Comparison of ENCODE assay signal across 20 cellular contexts in genomic region chr1:4058706-4059105, GRCh38.
DNase-seq lines count a peak whose midpoint lies in the region; ATAC-seq and TF ChIP-seq lines count a peak whose summit lies in the region.
"Had no signal": no experiment of that assay in that cellular context is flagged by ENCODE, and none has a peak within 500 bp of the region (broad histone marks: within the 10 kb centered on the region; RNA-seq: fewer than 3 reads in every experiment).

No MANE protein-coding gene starts in this region.

- H3K9ac ChIP-seq in Karpas-422 (ENCODE audit: low read length) (peak overlapping the region; percentile 39; the same call in 1 of the 2 replicates), neuronal stem cell (ENCODE audit: low read depth, low read length, poor library complexity) (no peak overlapping the region)

- H3K27ac Mint-ChIP-seq in activated T-helper 1 cell treated with anti-CD3 and anti-CD28 coated beads, Interleukin-12 subunit alpha, Interleukin-12 subunit beta, Interleukin-2, Interleukin-4 antibody, amounts not matched to agents 30 ng/mL and 10 ng/mL and 1 ng/mL, durations not matched to agents 14 hours and 24 hours and 36 hours = no peak overlapping the region
- H3K27ac Mint-ChIP-seq: CD4-positive, CD25-positive, alpha-beta regulatory T cell had no signal

- no peaks in the 10 kb centered on the region for H3K27me3 Mint-ChIP-seq in activated T-helper 1 cell treated with anti-CD3 and anti-CD28 coated beads, Interleukin-12 subunit alpha, Interleukin-12 subunit beta, Interleukin-2, Interleukin-4 antibody, amounts not matched to agents 30 ng/mL and 10 ng/mL and 1 ng/mL, durations not matched to agents 14 hours and 24 hours and 36 hours (ENCODE audit: insufficient read depth)
- H3K27me3 Mint-ChIP-seq: CD4-positive, CD25-positive, alpha-beta regulatory T cell had no signal

- no peak overlapping the region for H2BK12ac ChIP-seq in neuronal stem cell (ENCODE audit: low read length)

- no peak overlapping the region for H3K23ac ChIP-seq in neuronal stem cell (ENCODE audit: low read depth, low read length, poor library complexity)

- no peak overlapping the region for H4K8ac ChIP-seq in neuronal stem cell (ENCODE audit: low read depth, low read length)

- H3K4me3 Mint-ChIP-seq in activated T-helper 1 cell treated with anti-CD3 and anti-CD28 coated beads, Interleukin-12 subunit alpha, Interleukin-12 subunit beta, Interleukin-2, Interleukin-4 antibody, amounts not matched to agents 30 ng/mL and 10 ng/mL and 1 ng/mL, durations not matched to agents 14 hours and 24 hours and 36 hours = no peak overlapping the region
- H3K4me3 Mint-ChIP-seq: CD4-positive, CD25-positive, alpha-beta regulatory T cell; CD8-positive, alpha-beta memory T cell; H9 had no signal

- peak overlapping the region; percentile 46 for H2AK5ac ChIP-seq in neuronal stem cell (ENCODE audit: low read depth, low read length)

- DNase-seq in Karpas-422 (no peak), OCI-LY7 (ENCODE audit: low spot score) (no peak), neuronal stem cell (ENCODE audit: low spot score) (no peak), NCI-H226 (no peak), 8988T (no peak)
- DNase-seq in activated T-helper 1 cell treated with anti-CD3 and anti-CD28 coated beads, Interleukin-12 subunit alpha, Interleukin-12 subunit beta, Interleukin-2, Interleukin-4 antibody, amounts not matched to agents 30 ng/mL and 10 ng/mL and 1 ng/mL, durations not matched to agents 14 hours and 24 hours and 36 hours (ENCODE audit: low spot score) = no peak
- DNase-seq: AML-193; C1 segment of cervical spinal cord; CD4-positive, CD25-positive, alpha-beta regulatory T cell; CD8-positive, alpha-beta memory T cell; COR-L47; DMS 273 treated with DMSO at 0.1 percent for 48 hours; DMS53; DND-41; H9; KBM-7 had no signal

- H3K9me3 ChIP-seq in DOHH2 (ENCODE audit: control insufficient read depth, insufficient read depth, low read length) (no peaks in the 10 kb centered on the region), Karpas-422 (ENCODE audit: low read length) (no peaks in the 10 kb centered on the region), OCI-LY7 (ENCODE audit: low read length) (no peaks in the 10 kb centered on the region), neuronal stem cell (replicated peaks in 1 of 2; ENCODE audit: control insufficient read depth in 2 of 2, insufficient read depth in 1 of 2, low read depth in 1 of 2, low read length in 2 of 2) (no peaks in the 10 kb centered on the region)
- H3K9me3 ChIP-seq: A549 had no signal

- H3K27me3 ChIP-seq in DOHH2 (ENCODE audit: control insufficient read depth, low read length) (no peaks in the 10 kb centered on the region), Karpas-422 (ENCODE audit: low read length) (no peaks in the 10 kb centered on the region), neuronal stem cell (ENCODE audit: control insufficient read depth in 3 of 3, insufficient read depth in 3 of 3, low read depth in 1 of 3, low read length in 3 of 3) (no peaks in the 10 kb centered on the region)

- H3K14ac ChIP-seq in neuronal stem cell (ENCODE audit: low read length) = no peak overlapping the region

- H3K18ac ChIP-seq in neuronal stem cell (ENCODE audit: low read length) = no peak overlapping the region

- no peaks in the 10 kb centered on the region for H3K36me3 Mint-ChIP-seq in activated T-helper 1 cell treated with anti-CD3 and anti-CD28 coated beads, Interleukin-12 subunit alpha, Interleukin-12 subunit beta, Interleukin-2, Interleukin-4 antibody, amounts not matched to agents 30 ng/mL and 10 ng/mL and 1 ng/mL, durations not matched to agents 14 hours and 24 hours and 36 hours (ENCODE audit: low read depth)
- H3K36me3 Mint-ChIP-seq: CD4-positive, CD25-positive, alpha-beta regulatory T cell; CD8-positive, alpha-beta memory T cell had no signal

- H2BK120ac ChIP-seq in neuronal stem cell (ENCODE audit: low read depth, low read length) = no peak overlapping the region

- no peak overlapping the region; the same call in 1 of the 2 replicates for H2AFZ ChIP-seq in Karpas-422 (ENCODE audit: low read length)
- peak overlapping the region; percentile 53; the same call in 1 of the 2 replicates for H2AFZ ChIP-seq in OCI-LY7 (ENCODE audit: low read length)
- H2AFZ ChIP-seq in neuronal stem cell (ENCODE audit: low read length) = no peak overlapping the region

- no peak overlapping the region for H3K4ac ChIP-seq in neuronal stem cell (ENCODE audit: low read length)

- CTCF ChIA-PET in OCI-LY7 (lab: Charles Lee; ENCODE audit: unreplicated experiment) = no interaction called here

- no peaks in the 10 kb centered on the region for H4K20me1 ChIP-seq in DOHH2 (ENCODE audit: control insufficient read depth, insufficient read depth, low read depth, low read length)
- no peaks in the 10 kb centered on the region for H4K20me1 ChIP-seq in Karpas-422 (ENCODE audit: insufficient read depth, low read depth, low read length)
- H4K20me1 ChIP-seq in OCI-LY7 (ENCODE audit: insufficient read depth, low read length) = no peaks in the 10 kb centered on the region

- no peaks in the 10 kb centered on the region for H3K9me3 Mint-ChIP-seq in activated T-helper 1 cell treated with anti-CD3 and anti-CD28 coated beads, Interleukin-12 subunit alpha, Interleukin-12 subunit beta, Interleukin-2, Interleukin-4 antibody, amounts not matched to agents 30 ng/mL and 10 ng/mL and 1 ng/mL, durations not matched to agents 14 hours and 24 hours and 36 hours
- H3K9me3 Mint-ChIP-seq: CD8-positive, alpha-beta memory T cell; H9 had no signal

- H3K27ac ChIP-seq in DOHH2 (ENCODE audit: low read depth, low read length) (peak overlapping the region; percentile 12; the same call in 1 of the 2 replicates), Karpas-422 (ENCODE audit: low read length) (no peak overlapping the region), OCI-LY7 (ENCODE audit: low read depth, low read length, poor library complexity, severe bottlenecking) (no peak overlapping the region), neuronal stem cell (replicated peaks; ENCODE audit: low read length) (no peak overlapping the region)
- H3K27ac ChIP-seq: A549, HL-60 had no signal

- POLR2A ChIA-PET in OCI-LY7 (lab: Charles Lee) = no interaction called here

- H3K4me3 ChIP-seq in DOHH2 (ENCODE audit: low read length) = peak overlapping the region; percentile 38
- H3K4me3 ChIP-seq in Karpas-422 (ENCODE audit: low read length) = no peak overlapping the region
- H3K4me3 ChIP-seq in OCI-LY7 (ENCODE audit: low read depth, low read length, poor library complexity, severe bottlenecking) = no peak overlapping the region
- no peak overlapping the region for H3K4me3 ChIP-seq in neuronal stem cell (ENCODE audit: low read length in 2 of 2)
- H3K4me3 ChIP-seq: A549 had no signal

- H3K4me1 ChIP-seq in DOHH2 (ENCODE audit: control insufficient read depth, low read length) (peaks cover 50% of the 10 kb centered on the region), Karpas-422 (ENCODE audit: low read length) (peaks cover 19% of the 10 kb centered on the region), OCI-LY7 (ENCODE audit: insufficient read depth, low read length, poor library complexity, severe bottlenecking) (peaks cover 19% of the 10 kb centered on the region), neuronal stem cell (ENCODE audit: control insufficient read depth in 2 of 2, insufficient read depth in 1 of 2, low read depth in 1 of 2, low read length in 2 of 2) (peaks cover 0 to 3% of the 10 kb centered on the region in 2 donors)
- H3K4me1 ChIP-seq: A549 had no signal

- no TSS peak for BruUV-seq in OCI-LY7 (replicated peaks; lab: Mats Ljungman, UMichigan)

- H2BK15ac ChIP-seq in neuronal stem cell (ENCODE audit: low read length) = no peak overlapping the region

- H2BK5ac ChIP-seq in neuronal stem cell (ENCODE audit: low read length) = no peak overlapping the region

- ATAC-seq in HG03039 (IDR thresholded peaks at IDR 0.05; ENCODE audit: unreplicated experiment) = no peak
- ATAC-seq: A549 had no signal

- H3K79me2 ChIP-seq in DOHH2 (ENCODE audit: control insufficient read depth, low read length) (no peaks in the 10 kb centered on the region), Karpas-422 (ENCODE audit: low read length) (no peaks in the 10 kb centered on the region), OCI-LY7 (ENCODE audit: insufficient read depth, low read depth, low read length) (no peaks in the 10 kb centered on the region)

- H4K91ac ChIP-seq in neuronal stem cell (ENCODE audit: low read depth, low read length, poor library complexity) = no peak overlapping the region

- H3K79me1 ChIP-seq in neuronal stem cell (ENCODE audit: low read depth, low read length) = no peaks in the 10 kb centered on the region

- no peaks in the 10 kb centered on the region for H3F3A ChIP-seq in DOHH2 (ENCODE audit: control insufficient read depth, insufficient read depth)

- intact Hi-C loops in OCI-LY7 (cut with micrococcal nuclease; ENCODE audit: unreplicated experiment) = no loop called here
- intact Hi-C loops in activated T-helper 1 cell treated with anti-CD3 and anti-CD28 coated beads, Interleukin-12 subunit alpha, Interleukin-12 subunit beta, Interleukin-2, Interleukin-4 antibody, amounts not matched to agents 30 ng/mL and 10 ng/mL and 1 ng/mL, durations not matched to agents 14 hours and 24 hours and 36 hours (cut with micrococcal nuclease) = no loop called here

- no peaks in the 10 kb centered on the region for H3K36me3 ChIP-seq in DOHH2 (ENCODE audit: control insufficient read depth, low read length)
- H3K36me3 ChIP-seq in Karpas-422 (ENCODE audit: insufficient read depth, low read length) = no peaks in the 10 kb centered on the region
- no peaks in the 10 kb centered on the region for H3K36me3 ChIP-seq in OCI-LY7 (ENCODE audit: insufficient read depth, low read length)
- no peaks in the 10 kb centered on the region for H3K36me3 ChIP-seq in neuronal stem cell (replicated peaks in 1 of 2; ENCODE audit: control insufficient read depth in 2 of 2, insufficient read depth in 2 of 2, low read length in 2 of 2)

- H3K4me1 Mint-ChIP-seq in activated T-helper 1 cell treated with anti-CD3 and anti-CD28 coated beads, Interleukin-12 subunit alpha, Interleukin-12 subunit beta, Interleukin-2, Interleukin-4 antibody, amounts not matched to agents 30 ng/mL and 10 ng/mL and 1 ng/mL, durations not matched to agents 14 hours and 24 hours and 36 hours (ENCODE audit: low read depth) = no peaks in the 10 kb centered on the region
- H3K4me1 Mint-ChIP-seq: CD4-positive, CD25-positive, alpha-beta regulatory T cell; CD8-positive, alpha-beta memory T cell had no signal

- WGBS in neuronal stem cell (ENCODE audit: extremely low coverage in 2 of 2, insufficient read length in 2 of 2, insufficient replicate concordance in 1 of 2), 2 donors = no CpG with 5 or more reads among the region's 8 CpGs

- H3K9me2 ChIP-seq in DOHH2 (replicated peaks; ENCODE audit: control insufficient read depth, low read length) (no peaks in the 10 kb centered on the region), Karpas-422 (replicated peaks; ENCODE audit: insufficient read depth, low read length) (no peaks in the 10 kb centered on the region), OCI-LY7 (ENCODE audit: insufficient read depth, low read length) (no peaks in the 10 kb centered on the region)

- H3K4me2 ChIP-seq in DOHH2 (ENCODE audit: low read length) (peak overlapping the region; percentile 46), Karpas-422 (ENCODE audit: low read depth, low read length, poor library complexity, severe bottlenecking) (no peak overlapping the region), OCI-LY7 (ENCODE audit: low read length) (peak overlapping the region; percentile 16; the same call in 1 of the 2 replicates), neuronal stem cell (ENCODE audit: insufficient read depth, low read length, poor library complexity, severe bottlenecking) (no peak overlapping the region)
- H3K4me2 ChIP-seq: A549 had no signal

- TF ChIP-seq CTCF in DOHH2 (IDR thresholded peaks at IDR 0.05; ENCODE audit: low read depth, low read length, poor library complexity, severe bottlenecking) = no peak
- TF ChIP-seq CTCF in OCI-LY7 (conservative IDR thresholded peaks at IDR 0.05; ENCODE audit: low read length) = no peak

Comparison
In these comparisons a context has a peak if more than half of its experiments do, and no peak if none do; other contexts are left out.
1. H3K4me2 ChIP-seq: peak in DOHH2 (single experiment) and OCI-LY7 (single experiment); none in Karpas-422 (single experiment) and neuronal stem cell (single experiment).